In the genomic region with DNA sequence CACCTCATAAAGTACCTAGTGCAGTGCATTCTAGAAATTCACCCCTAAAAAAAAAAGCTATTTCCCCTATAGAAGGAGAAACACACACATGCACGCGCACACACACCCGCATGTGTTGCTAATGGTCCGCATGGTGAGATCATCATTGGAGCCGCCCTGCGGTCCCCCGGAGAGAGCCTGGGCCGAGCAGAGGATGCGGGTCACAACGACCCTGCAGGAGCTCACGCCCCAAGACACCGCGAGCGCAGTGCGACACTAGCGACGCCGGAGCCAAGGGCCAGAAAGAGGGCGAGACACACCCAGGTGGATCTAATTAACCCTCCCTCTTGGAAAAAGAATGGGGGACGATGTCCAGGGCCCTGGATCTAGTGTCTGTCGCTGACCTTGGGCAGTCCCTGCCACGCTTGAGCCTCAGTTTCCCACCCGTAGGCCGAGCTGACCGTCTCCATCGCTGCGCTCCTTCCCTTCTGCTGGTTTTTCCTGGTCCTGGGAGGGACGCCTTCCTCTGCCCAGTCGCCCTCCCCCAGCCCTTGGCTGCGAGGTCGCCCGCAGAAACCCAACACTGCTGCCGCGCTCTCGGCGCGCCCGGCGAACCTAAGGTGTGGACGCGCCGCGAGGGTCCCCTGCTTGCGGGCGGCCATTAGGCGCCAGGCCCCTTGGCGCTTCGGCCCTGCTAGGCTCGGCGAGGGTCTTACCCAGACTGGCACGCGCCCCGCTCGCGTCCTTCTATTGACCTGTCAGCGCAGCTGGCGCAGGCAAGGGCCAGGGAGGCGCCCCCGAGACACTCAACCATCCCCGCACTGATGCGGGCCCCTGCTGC, we compare ENCODE assay signal across 9 cellular contexts. TPM values are rescaled to one million over a fixed set of nuclear protein-coding genes. Genes with fewer than 3 reads are reported as not detected.
DNase-seq lines count a peak whose midpoint lies in the region; ATAC-seq and TF ChIP-seq lines count a peak whose summit lies in the region.
"Had no signal": no experiment of that assay in that cellular context is flagged by ENCODE, and none has a peak within 500 bp of the region (broad histone marks: within the 10 kb centered on the region; RNA-seq: fewer than 3 reads in every experiment).

No MANE protein-coding gene starts in this region.

- H3K27me3 ChIP-seq in BE2C (no peaks in the 10 kb centered on the region), body of pancreas (no peaks in the 10 kb centered on the region), iPS-20b (ENCODE audit: insufficient read depth, low read length) (peaks cover 16% of the 10 kb centered on the region), smooth muscle cell (ENCODE audit: low read depth) (peaks cover 39% of the 10 kb centered on the region)

- H3K9ac ChIP-seq in iPS-20b (ENCODE audit: low read depth, low read length) (peak overlapping the region; percentile 84), smooth muscle cell (ENCODE audit: low read depth) (no peak overlapping the region)

- H3K4me1 ChIP-seq in BE2C (peaks cover 8% of the 10 kb centered on the region), body of pancreas (peaks cover 24% of the 10 kb centered on the region), iPS-20b (ENCODE audit: insufficient read depth, low read length) (peaks cover 8% of the 10 kb centered on the region; the same call in 1 of the 2 replicates), smooth muscle cell (ENCODE audit: low read depth) (no peaks in the 10 kb centered on the region)

- H3K9me3 ChIP-seq in BE2C = no peaks in the 10 kb centered on the region
- H3K9me3 ChIP-seq in body of pancreas = no peaks in the 10 kb centered on the region
- no peaks in the 10 kb centered on the region for H3K9me3 ChIP-seq in iPS-20b (ENCODE audit: insufficient read depth, low read depth, low read length)
- no peaks in the 10 kb centered on the region for H3K9me3 ChIP-seq in smooth muscle cell (replicated peaks; ENCODE audit: low read depth)

- DNase-seq in BE2C = peak; percentile 80
- DNase-seq in NCI-H146 (lab: John Stamatoyannopoulos, UW) = peak; percentile 78
- DNase-seq in body of pancreas = peak; percentile 44 to 65 (median 56)
- no peak for DNase-seq in smooth muscle cell (lab: John Stamatoyannopoulos, UW; ENCODE audit: unreplicated experiment)

- H3K36me3 ChIP-seq in BE2C (no peaks in the 10 kb centered on the region; the same call in 1 of the 2 replicates), body of pancreas (replicated peaks in 1 of 2; ENCODE audit: insufficient read depth in 1 of 2, low read depth in 2 of 2) (no peaks in the 10 kb centered on the region), iPS-20b (ENCODE audit: insufficient read depth, low read depth, low read length) (no peaks in the 10 kb centered on the region), smooth muscle cell (ENCODE audit: low read depth) (no peaks in the 10 kb centered on the region)

- peak overlapping the region; percentile 96 for H3K4me2 ChIP-seq in smooth muscle cell

- no peaks in the 10 kb centered on the region for H3F3A ChIP-seq in smooth muscle cell (ENCODE audit: low read depth)

- no peaks in the 10 kb centered on the region for H3K79me2 ChIP-seq in smooth muscle cell (ENCODE audit: low read depth)

- peak overlapping the region; percentile 67 for H2AFZ ChIP-seq in smooth muscle cell (ENCODE audit: low read depth)

- ATAC-seq in body of pancreas (peak; percentile 71), HG02798 (IDR thresholded peaks at IDR 0.05; ENCODE audit: poor library complexity, unreplicated experiment) (no peak), HG02763 (IDR thresholded peaks at IDR 0.05; ENCODE audit: unreplicated experiment) (no peak), GM18873 (IDR thresholded peaks at IDR 0.05; ENCODE audit: low FRiP score, unreplicated experiment) (no peak)

- TF ChIP-seq POLR2A in body of pancreas (IDR thresholded peaks at IDR 0.05) = peak in 1 of 3 donors; percentile 55

- H3K27ac ChIP-seq in body of pancreas (peak overlapping the region; percentile 88 to 95 (median 91)), iPS-20b (ENCODE audit: low read length) (no peak overlapping the region), smooth muscle cell (ENCODE audit: low read depth) (no peak overlapping the region)

- WGBS in body of pancreas, 2 donors = 0 to 1% methylated on average over 11 to 57 of the region's 61 CpGs
- WGBS in smooth muscle cell (ENCODE audit: low lambda C conversion rate) = 1% methylated on average over 58 of the region's 61 CpGs

- H4K20me1 ChIP-seq in smooth muscle cell (ENCODE audit: low read depth) = no peaks in the 10 kb centered on the region

- H3K4me3 ChIP-seq in BE2C (ENCODE audit: low read depth, low read length) = peak overlapping the region; percentile 96
- H3K4me3 ChIP-seq in body of pancreas = peak overlapping the region; percentile 64 to 69
- peak overlapping the region; percentile 93 for H3K4me3 ChIP-seq in iPS-20b (ENCODE audit: low read length)
- H3K4me3 ChIP-seq in smooth muscle cell = peak overlapping the region; percentile 63

- TF ChIP-seq CTCF in BE2C (IDR thresholded peaks at IDR 0.05; ENCODE audit: low read depth, low read length) = no peak
- TF ChIP-seq CTCF in body of pancreas (IDR thresholded peaks at IDR 0.05) = no peak
- TF ChIP-seq CTCF in smooth muscle cell (IDR thresholded peaks at IDR 0.05; ENCODE audit: borderline replicate concordance, insufficient read depth, poor library complexity, severe bottlenecking) = no peak

- intact Hi-C loops in body of pancreas (cut with DNase I) = no loop called here

RNA-seq across cellular contexts. Expression of gene RNF20, which starts 47.6 kb away (rescaled TPM):
- polyA plus RNA-seq in BE2C (2012; ENCODE audit: insufficient read depth, insufficient read length, low read depth) = 31.4 TPM
- total RNA-seq in body of pancreas = 10 to 100 TPM; 17.5 to 21.3 TPM
- 18.0 and 19.2 TPM in 2 replicates for total RNA-seq in smooth muscle cell
- polyA plus RNA-seq in smooth muscle cell = 12.8 and 18.6 TPM in 2 replicates

RNA-seq across cellular contexts. Expression of gene ALDOB, which starts 50.5 kb away (rescaled TPM):
- 0.57 TPM for polyA plus RNA-seq in BE2C (2012; ENCODE audit: insufficient read depth, insufficient read length, low read depth)
- 10 to 100 TPM; 23.4 to 86.6 TPM for total RNA-seq in body of pancreas
- not detected in 2 replicates for total RNA-seq in smooth muscle cell
- polyA plus RNA-seq in smooth muscle cell = not detected in 2 replicates
- total RNA-seq: activated naive CD4-positive, alpha-beta T cell treated with anti-CD3 and anti-CD28 coated beads, Interleukin-2, amount 50 U/mL, for 72 hours had no signal

Comparison
In these comparisons a context has a peak if more than half of its experiments do, and no peak if none do; other contexts are left out.
1. H3K27ac ChIP-seq: peak in body of pancreas (4 of 4); none in iPS-20b (single experiment) and smooth muscle cell (single experiment).
2. RNA of gene ALDOB, which starts 50.5 kb away (total RNA-seq): 23.4 to 86.6 TPM in body of pancreas; not detected in smooth muscle cell; every median in the first group is over 10 times any median in the second.
3. Peak in every context shown above with its lines, with median percentiles within 50 percentile points of each other: H3K4me3 ChIP-seq.